Comparison of ENCODE assay signal across 2 cellular contexts in the genomic region with DNA sequence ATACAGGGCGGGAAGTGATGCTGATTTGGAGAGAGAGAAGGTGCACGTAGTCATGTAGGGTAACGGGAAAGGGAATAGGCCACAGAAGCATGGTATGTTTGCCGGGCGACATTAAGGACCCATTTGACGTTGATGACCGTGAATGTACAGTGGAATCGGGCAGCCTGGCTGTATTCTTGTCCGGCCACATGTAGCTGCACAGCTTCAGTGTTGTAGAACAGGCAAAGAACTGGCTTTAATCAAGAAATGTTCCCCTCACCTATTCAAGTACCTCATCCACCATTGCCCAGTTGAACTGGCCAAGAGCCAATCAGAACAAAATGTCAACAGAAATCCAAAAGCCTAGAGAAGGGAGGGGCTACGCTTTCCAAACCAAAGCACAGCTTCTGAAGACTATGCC.
TF ChIP-seq lines count a peak whose summit lies in the region.

No MANE protein-coding gene starts in this region.

TF ChIP-seq in IMR-90, 13 proteins besides CTCF, POLR2A, EP300 and RAD21 (continued from another document):
- TF ChIP-seq BHLHE40 (IDR thresholded peaks at IDR 0.05; ENCODE audit: low read depth, low read length) (no peak), MAZ (IDR thresholded peaks at IDR 0.05; ENCODE audit: borderline replicate concordance, low read depth, low read length) (no peak), CEBPB (IDR thresholded peaks at IDR 0.05; ENCODE audit: low read depth, low read length) (no peak), RCOR1 (IDR thresholded peaks at IDR 0.05; ENCODE audit: insufficient replicate concordance, low read length) (no peak), NFE2L2 (IDR thresholded peaks at IDR 0.05; ENCODE audit: low read depth, low read length) (no peak)

TF ChIP-seq in HEK293T, 16 proteins besides CTCF, POLR2A, EP300 and RAD21 (continued from another document):
- TF ChIP-seq, protein P1, sequence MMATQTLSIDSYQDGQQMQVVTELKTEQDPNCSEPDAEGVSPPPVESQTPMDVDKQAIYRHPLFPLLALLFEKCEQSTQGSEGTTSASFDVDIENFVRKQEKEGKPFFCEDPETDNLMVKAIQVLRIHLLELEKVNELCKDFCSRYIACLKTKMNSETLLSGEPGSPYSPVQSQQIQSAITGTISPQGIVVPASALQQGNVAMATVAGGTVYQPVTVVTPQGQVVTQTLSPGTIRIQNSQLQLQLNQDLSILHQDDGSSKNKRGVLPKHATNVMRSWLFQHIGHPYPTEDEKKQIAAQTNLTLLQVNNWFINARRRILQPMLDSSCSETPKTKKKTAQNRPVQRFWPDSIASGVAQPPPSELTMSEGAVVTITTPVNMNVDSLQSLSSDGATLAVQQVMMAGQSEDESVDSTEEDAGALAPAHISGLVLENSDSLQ (IDR thresholded peaks at IDR 0.05), result no peak
TF ChIP-seq in HEK293T: peak in this region for 0.
